ENCODE assay signal across 2 cellular contexts in the genomic region with DNA sequence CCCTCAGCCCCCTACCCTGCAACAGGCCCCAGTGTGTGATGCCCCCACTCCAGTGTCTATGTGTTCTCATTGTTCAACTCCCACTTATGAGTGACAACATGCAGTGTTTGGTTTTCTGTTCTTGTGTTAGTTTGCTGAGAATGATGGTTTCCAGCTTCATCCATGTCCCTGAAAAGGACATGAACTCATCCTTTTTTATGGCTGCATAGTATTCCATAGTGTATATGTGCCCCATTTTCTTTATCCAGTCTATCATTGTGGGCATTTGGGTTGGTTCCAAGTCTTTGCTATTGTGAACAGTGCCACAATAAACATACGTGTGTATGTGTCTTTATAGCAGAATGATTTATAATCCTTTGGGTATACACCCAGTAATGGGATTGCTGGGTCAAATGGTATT. TPM values are rescaled to one million over a fixed set of nuclear protein-coding genes. Genes with fewer than 3 reads are reported as not detected.
"Had no signal": no experiment of that assay in that cellular context is flagged by ENCODE, and none has a peak within 500 bp of the region (broad histone marks: within the 10 kb centered on the region; RNA-seq: fewer than 3 reads in every experiment).

No MANE protein-coding gene starts in this region.

RNA-seq across cellular contexts. Expression of a gene that starts 5.7 kb away (rescaled TPM):
- total RNA-seq: OCI-LY7, PC-3 had no signal
